In the genomic region with DNA sequence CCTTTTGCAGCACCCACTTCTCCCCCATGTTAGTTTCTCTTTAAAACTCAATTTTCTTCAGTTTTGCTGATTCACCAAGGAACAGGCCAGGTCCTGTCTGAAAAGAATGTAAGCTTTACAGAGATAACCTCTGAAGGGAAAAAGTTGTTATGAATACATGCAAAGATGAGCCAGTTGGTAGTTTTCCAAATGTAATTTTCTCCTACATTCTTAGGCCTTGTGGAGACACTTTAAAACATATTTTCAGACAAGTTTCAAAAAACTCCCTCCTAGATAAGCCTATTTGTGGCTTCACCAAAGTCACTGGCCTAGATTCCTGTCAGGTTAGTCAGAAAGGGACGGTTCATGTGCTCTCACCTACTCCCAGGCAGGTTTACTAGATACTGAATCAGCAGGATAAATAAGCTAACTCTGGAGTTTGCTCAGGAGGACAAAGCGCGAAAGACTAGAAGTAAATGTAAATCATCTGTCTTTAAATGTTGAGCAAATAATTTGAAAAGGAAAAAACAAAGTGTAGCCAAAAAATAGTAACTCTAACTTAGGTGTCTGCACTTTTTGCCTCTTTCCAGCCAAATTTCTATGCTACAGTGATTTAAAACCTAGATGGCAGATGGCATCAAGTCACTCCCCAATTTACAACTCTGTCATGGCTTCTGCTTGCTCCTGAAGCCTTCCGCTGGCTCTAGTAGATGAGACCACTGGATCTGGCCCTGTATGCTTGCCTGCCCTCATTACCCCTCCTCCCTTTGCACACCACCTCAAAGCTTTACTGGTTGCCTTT, we compare ENCODE assay signal across 11 cellular contexts.
DNase-seq lines count a peak whose midpoint lies in the region; ATAC-seq and TF ChIP-seq lines count a peak whose summit lies in the region.
"Had no signal": no experiment of that assay in that cellular context is flagged by ENCODE, and none has a peak within 500 bp of the region (broad histone marks: within the 10 kb centered on the region; RNA-seq: fewer than 3 reads in every experiment).

No MANE protein-coding gene starts in this region.

- no peak overlapping the region for H3K4me2 ChIP-seq in OCI-LY1 (ENCODE audit: low read length)
- H3K4me2 ChIP-seq in parathyroid adenoma (ENCODE audit: low read length), result peak overlapping the region; percentile 62

- H3K9ac ChIP-seq in OCI-LY1 (ENCODE audit: low read length), result no peak overlapping the region
- no peak overlapping the region for H3K9ac ChIP-seq in parathyroid adenoma

- H3K27ac ChIP-seq in OCI-LY1 (ENCODE audit: low read depth, low read length, poor library complexity, severe bottlenecking), result peak overlapping the region; percentile 19
- peak overlapping the region; percentile 96 for H3K27ac ChIP-seq in epithelial cell of prostate
- peak overlapping the region; percentile 92 for H3K27ac ChIP-seq in parathyroid adenoma

- H3K27me3 ChIP-seq in OCI-LY1 (ENCODE audit: insufficient read depth, low read length) (no peaks in the 10 kb centered on the region), parathyroid adenoma (ENCODE audit: control insufficient read depth, insufficient read depth, low read length) (no peaks in the 10 kb centered on the region)

- no peak for ATAC-seq in GM18858 (IDR thresholded peaks at IDR 0.05; ENCODE audit: unreplicated experiment)
- ATAC-seq in GM18520 (IDR thresholded peaks at IDR 0.05; ENCODE audit: unreplicated experiment), result no peak

- no peaks in the 10 kb centered on the region for H3K9me2 ChIP-seq in OCI-LY1 (ENCODE audit: low read depth, low read length)

- H3K4me1 ChIP-seq in OCI-LY1 (ENCODE audit: insufficient read depth, low read length, severe bottlenecking), result peaks cover 16% of the 10 kb centered on the region
- peaks cover 15% of the 10 kb centered on the region for H3K4me1 ChIP-seq in parathyroid adenoma

- H3K36me3 ChIP-seq in OCI-LY1 (ENCODE audit: insufficient read depth, low read length), result no peaks in the 10 kb centered on the region
- no peaks in the 10 kb centered on the region for H3K36me3 ChIP-seq in parathyroid adenoma (ENCODE audit: control insufficient read depth, insufficient read depth, low read length)

- H4K20me1 ChIP-seq in OCI-LY1 (ENCODE audit: insufficient read depth, low read length), result no peaks in the 10 kb centered on the region

- H3K4me3 ChIP-seq in OCI-LY1 (ENCODE audit: low read depth, low read length, poor library complexity, severe bottlenecking), result no peak overlapping the region
- peak overlapping the region; percentile 27 for H3K4me3 ChIP-seq in parathyroid adenoma (ENCODE audit: low read depth, low read length)

- TF ChIP-seq CTCF in OCI-LY1 (IDR thresholded peaks at IDR 0.05; ENCODE audit: low read length) (no peak), parathyroid adenoma (IDR thresholded peaks at IDR 0.05) (no peak)

- H2AFZ ChIP-seq in OCI-LY1 (ENCODE audit: low read length) (no peak overlapping the region), parathyroid adenoma (peak overlapping the region; percentile 56)

- H3K9me3 ChIP-seq in OCI-LY1 (ENCODE audit: low read length) (no peaks in the 10 kb centered on the region), parathyroid adenoma (ENCODE audit: control insufficient read depth, low read length) (no peaks in the 10 kb centered on the region)

- DNase-seq in ELR (ENCODE audit: low read depth) (peak; percentile 84), epithelial cell of prostate (ENCODE audit: low read depth, low spot score) (peak; percentile 91), NCI-H526 treated with DMSO at 0.1 percent for 48 hours (lab: John Stamatoyannopoulos, UW) (no peak), NCI-H446 treated with DMSO at 0.1 percent for 48 hours (lab: John Stamatoyannopoulos, UW) (no peak)
- DNase-seq: midbrain; NCI-H1105; stimulated activated CD4-positive, alpha-beta T cell treated with anti-CD3 and anti-CD28 coated beads, Interleukin-4, amount 100 ng/mL, for 4 hours had no signal

- H3K79me2 ChIP-seq in OCI-LY1 (ENCODE audit: insufficient read depth, low read length), result peaks cover 5% of the 10 kb centered on the region
- peaks cover 1% of the 10 kb centered on the region for H3K79me2 ChIP-seq in parathyroid adenoma

- no peaks in the 10 kb centered on the region for H3F3A ChIP-seq in OCI-LY1 (ENCODE audit: insufficient read depth, low read length)

Comparison
In these comparisons a context has a peak if more than half of its experiments do, and no peak if none do; other contexts are left out.
1. DNase-seq: peak in ELR (single experiment) and epithelial cell of prostate (single experiment); none in NCI-H526 treated with DMSO at 0.1 percent for 48 hours (single experiment) and NCI-H446 treated with DMSO at 0.1 percent for 48 hours (single experiment).
2. H3K27ac ChIP-seq: peak in every context shown above with its lines; median percentile 96 in epithelial cell of prostate; 92 in parathyroid adenoma; 19 in OCI-LY1.